37 cellular contexts compared by ENCODE assay signal in the genomic region with DNA sequence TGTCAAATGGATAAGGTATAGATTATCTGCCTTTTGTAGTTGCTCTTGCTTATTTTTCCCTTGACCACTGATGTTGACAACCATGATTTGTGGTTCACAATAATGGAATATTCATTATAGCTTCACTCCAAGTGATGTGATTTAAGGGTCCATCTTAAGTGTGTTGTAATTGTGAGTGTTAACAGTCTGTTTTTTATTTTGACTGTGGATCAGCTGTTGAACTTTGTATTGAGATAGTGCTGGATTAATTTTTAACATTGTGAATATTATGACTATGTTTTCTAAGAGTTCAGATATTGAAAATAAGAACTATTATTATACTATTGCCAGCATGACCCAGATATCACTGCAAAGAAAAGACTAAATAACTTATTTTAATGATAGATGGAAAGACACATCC. TPM values are rescaled to one million over a fixed set of nuclear protein-coding genes. Genes with fewer than 3 reads are reported as not detected.
"Had no signal": no experiment of that assay in that cellular context is flagged by ENCODE, and none has a peak within 500 bp of the region (broad histone marks: within the 10 kb centered on the region; RNA-seq: fewer than 3 reads in every experiment).

No MANE protein-coding gene starts in this region.

- H3K9me3 ChIP-seq: adrenal gland, ascending aorta had no signal

- H3K36me3 ChIP-seq: adrenal gland, ascending aorta, brain microvascular endothelial cell, breast epithelium, cardiac muscle cell had no signal

- H3K4me1 ChIP-seq: adrenal gland, ascending aorta, body of pancreas, breast epithelium had no signal

- FAIRE-seq: astrocyte, bronchial epithelial cell had no signal

- ATAC-seq: activated naive CD4-positive, alpha-beta T cell treated with anti-CD3 and anti-CD28 coated beads, Interleukin-2, amount 50 U/mL, for 72 hours; activated naive CD8-positive, alpha-beta T cell treated with anti-CD3 and anti-CD28 coated beads, Interleukin-2, amount 50 U/mL, for 24 hours; activated T-cell treated with anti-CD3 and anti-CD28 coated beads, Interleukin-2, amount 50 U/mL, for 4 hours; activated T-cell treated with anti-CD3 and anti-CD28 coated beads, Interleukin-2, amount 50 U/mL, for 72 hours; activated T-helper 17 cell treated with anti-CD3 and anti-CD28 coated beads, Interleukin-2, amount 50 U/mL, for 72 hours; body of pancreas had no signal

- H3K27me3 ChIP-seq: adrenal gland, ascending aorta, body of pancreas, brain microvascular endothelial cell, breast epithelium had no signal

- H3K4me3 ChIP-seq: adrenal gland, ascending aorta, body of pancreas, breast epithelium, cardiac muscle cell had no signal

- DNase-seq: activated effector memory CD4-positive, alpha-beta T cell treated with anti-CD3 and anti-CD28 coated beads, Interleukin-2, amount 50 U/mL, for 16 hours; activated effector memory CD4-positive, alpha-beta T cell treated with Interleukin-2 at 50 U/mL for 16 hours; activated gamma-delta T cell; activated gamma-delta T cell treated with Interleukin-2 at 50 U/mL for 16 hours; activated naive CD4-positive, alpha-beta T cell; activated naive CD4-positive, alpha-beta T cell treated with anti-CD3 and anti-CD28 coated beads for 36 hours; activated naive CD4-positive, alpha-beta T cell treated with anti-CD3 and anti-CD28 coated beads, Interleukin-2, amount 10 ng/mL, durations not matched to agents 7 days and 5 days; activated naive CD4-positive, alpha-beta T cell treated with anti-CD3 and anti-CD28 coated beads, Interleukin-2, amount 50 U/mL, for 16 hours; activated naive CD4-positive, alpha-beta T cell treated with Interleukin-2 at 50 U/mL for 16 hours; activated naive CD8-positive, alpha-beta T cell treated with anti-CD3 and anti-CD28 coated beads for 36 hours; activated naive CD8-positive, alpha-beta T cell treated with anti-CD3 and anti-CD28 coated beads, Interleukin-2, amount 10 ng/mL, durations not matched to agents 7 days and 5 days; activated naive CD8-positive, alpha-beta T cell treated with anti-CD3 and anti-CD28 coated beads, Interleukin-2, amount 50 U/mL, for 24 hours; activated T-cell treated with anti-CD3 and anti-CD28 coated beads for 4 hours; activated T-cell treated with anti-CD3 and anti-CD28 coated beads, Interleukin-2, amount 50 U/mL, for 1 hour; activated T-cell treated with anti-CD3 and anti-CD28 coated beads, Interleukin-2, amount 50 U/mL, for 24 hours; activated T-cell treated with anti-CD3 and anti-CD28 coated beads, Interleukin-2, amount 50 U/mL, for 4 hours; activated T-cell treated with anti-CD3 and anti-CD28 coated beads, Interleukin-2, amount 50 U/mL, for 48 hours; activated T-cell treated with anti-CD3 and anti-CD28 coated beads, Interleukin-2, amount 50 U/mL, for 72 hours; adrenal gland; amniotic stem cell; amygdala; anterior cingulate cortex; aorta; body of pancreas; brain microvascular endothelial cell; caudate nucleus; central memory CD4-positive, alpha-beta T cell; cerebellar nuclear complex had no signal

- H3K27ac ChIP-seq: adrenal gland, ascending aorta, body of pancreas, brain microvascular endothelial cell, breast epithelium, cardiac muscle cell had no signal

RNA-seq across cellular contexts. Expression of a gene that starts 8.6 kb away (rescaled TPM):
- total RNA-seq: activated naive CD4-positive, alpha-beta T cell treated with anti-CD3 and anti-CD28 coated beads for 36 hours; activated naive CD4-positive, alpha-beta T cell treated with anti-CD3 and anti-CD28 coated beads, Interleukin-2, amount 50 U/mL, for 72 hours; activated naive CD8-positive, alpha-beta T cell treated with anti-CD3 and anti-CD28 coated beads, Interleukin-2, amount 10 ng/mL, durations not matched to agents 7 days and 5 days; activated T-cell treated with anti-CD3 and anti-CD28 coated beads, Interleukin-2, amount 50 U/mL, for 4 hours; activated T-helper 1 cell treated with anti-CD3 and anti-CD28 coated beads, Interleukin-12 subunit alpha, Interleukin-12 subunit beta, Interleukin-2, Interleukin-4 antibody, amounts not matched to agents 30 ng/mL and 10 ng/mL and 1 ng/mL, durations not matched to agents 14 hours and 24 hours and 36 hours; activated T-helper 17 cell treated with anti-CD3 and anti-CD28 coated beads, Interleukin-2, amount 50 U/mL, for 72 hours; activated T-helper 2 cell treated with anti-CD3 and anti-CD28 coated beads, Interferon-gamma antibody, Interleukin-2, Interleukin-4, amounts not matched to agents 10 μg/mL and 5 μg/mL and 100 μg/mL, durations not matched to agents 14 hours and 24 hours and 36 hours had no signal
